In genomic region chr2:24730481-24730880, GRCh38 we compare ENCODE assay signal across 24 cellular contexts.
DNase-seq lines count a peak whose midpoint lies in the region; ATAC-seq and TF ChIP-seq lines count a peak whose summit lies in the region.
"Had no signal": no experiment of that assay in that cellular context is flagged by ENCODE, and none has a peak within 500 bp of the region (broad histone marks: within the 10 kb centered on the region; RNA-seq: fewer than 3 reads in every experiment).

No MANE protein-coding gene starts in this region.

- no peak overlapping the region for H3K4me3 ChIP-seq in IMR-90 (ENCODE audit: insufficient read depth, low read depth, low read length)
- H3K4me3 ChIP-seq: GM12878, GM23248 had no signal

- H4K8ac ChIP-seq in IMR-90 (ENCODE audit: low read depth in 2 of 2, low read length in 2 of 2) = no peak overlapping the region

- no peaks in the 10 kb centered on the region for H4K20me1 ChIP-seq in IMR-90 (ENCODE audit: insufficient read depth, low read length)

- H3K18ac ChIP-seq in IMR-90 (ENCODE audit: low read depth, low read length) = no peak overlapping the region

- no peaks in the 10 kb centered on the region for H3K9me3 Mint-ChIP-seq in central memory CD8-positive, alpha-beta T cell
- H3K9me3 Mint-ChIP-seq in osteocyte (ENCODE audit: unreplicated experiment) = no peaks in the 10 kb centered on the region
- H3K9me3 Mint-ChIP-seq: CD4-positive, alpha-beta memory T cell had no signal

- no peak overlapping the region for H3K23ac ChIP-seq in IMR-90 (ENCODE audit: low read depth, low read length)

- no peak overlapping the region for H3K4ac ChIP-seq in IMR-90 (ENCODE audit: low read depth, low read length)

- no peak overlapping the region for H3K4me2 ChIP-seq in IMR-90 (ENCODE audit: low read depth, low read length)
- H3K4me2 ChIP-seq: KMS-11 had no signal

- peaks cover 20% of the 10 kb centered on the region for H3K36me3 Mint-ChIP-seq in central memory CD8-positive, alpha-beta T cell (ENCODE audit: insufficient read depth)
- H3K36me3 Mint-ChIP-seq in osteocyte (ENCODE audit: unreplicated experiment) = peaks cover 35% of the 10 kb centered on the region

- no peak overlapping the region for H4K91ac ChIP-seq in IMR-90 (ENCODE audit: insufficient read depth, low read depth, low read length)

- H3K4me1 Mint-ChIP-seq in central memory CD8-positive, alpha-beta T cell = no peaks in the 10 kb centered on the region
- peaks cover 5% of the 10 kb centered on the region for H3K4me1 Mint-ChIP-seq in osteocyte (ENCODE audit: unreplicated experiment)
- H3K4me1 Mint-ChIP-seq: CD4-positive, alpha-beta memory T cell had no signal

- peaks cover 2% of the 10 kb centered on the region; the same call in 1 of the 2 replicates for H3K4me1 ChIP-seq in IMR-90 (ENCODE audit: control insufficient read depth, insufficient read depth, low read length)

- H3K79me1 ChIP-seq in IMR-90 (ENCODE audit: low read depth in 1 of 2, low read length in 2 of 2) = no peaks in the 10 kb centered on the region

- H3K14ac ChIP-seq in IMR-90 (replicated peaks; ENCODE audit: low read depth, low read length) = no peak overlapping the region

- no peak for TF ChIP-seq RAD21 in IMR-90 (IDR thresholded peaks at IDR 0.05; ENCODE audit: low read length)

- no peak overlapping the region for H3K9ac ChIP-seq in IMR-90 (ENCODE audit: low read depth, low read length)
- H3K9ac ChIP-seq: GM23248, KMS-11 had no signal

- no peak overlapping the region for H3K4me3 Mint-ChIP-seq in central memory CD8-positive, alpha-beta T cell
- H3K4me3 Mint-ChIP-seq in osteocyte (ENCODE audit: unreplicated experiment) = no peak overlapping the region
- H3K4me3 Mint-ChIP-seq: CD4-positive, alpha-beta memory T cell had no signal

- TF ChIP-seq CTCF in IMR-90 (conservative IDR thresholded peaks at IDR 0.05; ENCODE audit: low read depth, low read length) = no peak
- TF ChIP-seq CTCF in osteocyte (IDR thresholded peaks at IDR 0.05) = no peak

- no peak overlapping the region for H2BK15ac ChIP-seq in IMR-90 (ENCODE audit: low read depth, low read length)

- no peak overlapping the region for H4K5ac ChIP-seq in IMR-90 (ENCODE audit: low read depth, low read length)

- ATAC-seq in IMR-90 (ENCODE audit: low read depth) (peak; percentile 82), GM18873 (IDR thresholded peaks at IDR 0.05; ENCODE audit: low FRiP score, unreplicated experiment) (no peak), GM18502 (IDR thresholded peaks at IDR 0.05; ENCODE audit: poor library complexity, unreplicated experiment) (no peak)
- ATAC-seq in central memory CD8-positive, alpha-beta T cell (replicated peaks; ENCODE audit: extremely low read depth, poor library complexity, severe bottlenecking) = no peak
- ATAC-seq: GM12878, HepG2, SK-N-SH treated with all-trans-retinoic acid at 6 μM for 48 hours had no signal

- no peak for TF ChIP-seq POLR2A in IMR-90 (IDR thresholded peaks at IDR 0.05; ENCODE audit: low read depth, low read length)

- peaks cover 4% of the 10 kb centered on the region; the same call in 1 of the 2 replicates for H3K36me3 ChIP-seq in IMR-90 (ENCODE audit: control insufficient read depth, insufficient read depth, low read length)

- no TSS peak for BruUV-seq in IMR-90 (replicated peaks; lab: Mats Ljungman, UMichigan)

- no peaks in the 10 kb centered on the region for H3K9me3 ChIP-seq in IMR-90 (ENCODE audit: control insufficient read depth, insufficient read depth, low read length)

- H2BK5ac ChIP-seq in IMR-90 (ENCODE audit: low read depth, low read length, poor library complexity, severe bottlenecking) = peak overlapping the region; percentile 57

- H3K27me3 Mint-ChIP-seq in central memory CD8-positive, alpha-beta T cell = no peaks in the 10 kb centered on the region
- no peaks in the 10 kb centered on the region for H3K27me3 Mint-ChIP-seq in osteocyte (ENCODE audit: unreplicated experiment)
- H3K27me3 Mint-ChIP-seq: CD4-positive, alpha-beta memory T cell had no signal

- no peak overlapping the region for H3K27ac ChIP-seq in IMR-90 (ENCODE audit: insufficient read depth, low read length)
- H3K27ac ChIP-seq: GM23248, KMS-11 had no signal

- CTCF ChIA-PET in IMR-90 (lab: Yijun Ruan, JAX) = interaction anchor here (1.1 kb wide), 1 partner anchor 8 kb away, joined by 6 read pairs; no protein-coding TSS in a partner anchor

- intact Hi-C loops in IMR-90 (cut with micrococcal nuclease) = no loop called here

- no peak overlapping the region for H2AFZ ChIP-seq in IMR-90 (replicated peaks; ENCODE audit: low read length, poor library complexity)
- H2AFZ ChIP-seq: GM23248 had no signal

- H2BK20ac ChIP-seq in IMR-90 (ENCODE audit: low read depth, low read length) = no peak overlapping the region

- DNase-seq in EL = peak; percentile 33
- DNase-seq in IMR-90 = peak; percentile 75
- no peak for DNase-seq in central memory CD8-positive, alpha-beta T cell (ENCODE audit: low spot score in 2 of 2)
- DNase-seq in iris pigment epithelial cell (ENCODE audit: low read depth) = peak; percentile 72
- DNase-seq in CD1c-positive myeloid dendritic cell (ENCODE audit: extremely low spot score) = no peak
- no peak for DNase-seq in osteocyte (ENCODE audit: extremely low spot score, unreplicated experiment)
- DNase-seq: ACHN; AML-193; Calu3; CD4-positive, alpha-beta memory T cell; GDM1; GM23248; MM.1S; NCI-H1105 treated with DMSO at 0.1 percent for 48 hours; NCI-H1930; NCI-H446; NCI-H69; Right ventricle myocardium superior had no signal

- POLR2A ChIA-PET in IMR-90 (lab: Charles Lee; ENCODE audit: unreplicated experiment) = no interaction called here

- dilution Hi-C loops in IMR-90 (cut with HindIII; ENCODE audit: low sequenced_read_pairs, unreplicated experiment) = no loop called here

- H2BK120ac ChIP-seq in IMR-90 (ENCODE audit: low read depth, low read length) = no peak overlapping the region

- in situ Hi-C loops in IMR-90 (cut with MboI; ENCODE audit: low sequenced_read_pairs) = no loop called here

- H2AK5ac ChIP-seq in IMR-90 (ENCODE audit: low read depth, low read length) = no peak overlapping the region

- H3K27ac Mint-ChIP-seq in central memory CD8-positive, alpha-beta T cell (ENCODE audit: low read depth) = peak overlapping the region; percentile 79
- H3K27ac Mint-ChIP-seq in osteocyte (ENCODE audit: unreplicated experiment) = no peak overlapping the region

- H3K56ac ChIP-seq in IMR-90 (ENCODE audit: extremely low read depth, insufficient read depth, low read length) = no peak overlapping the region

- no peak overlapping the region for H2AK9ac ChIP-seq in IMR-90 (replicated peaks; ENCODE audit: low read depth, low read length, poor library complexity)

- no CpG with 5 or more reads among the region's 7 CpGs for WGBS in IMR-90 (ENCODE audit: extremely low coverage in 2 of 2, insufficient read length in 1 of 2), 2 experiments

- H3K9me1 ChIP-seq in IMR-90 (ENCODE audit: insufficient read depth, low read length) = 0 out of 2 replicates have a peak, but pooled peaks cover 2% of the 10 kb centered on the region

- H3K27me3 ChIP-seq in IMR-90 (ENCODE audit: control insufficient read depth, insufficient read depth, low read length) = no peaks in the 10 kb centered on the region

TF ChIP-seq in IMR-90, 13 proteins besides CTCF, POLR2A, EP300 and RAD21:
- TF ChIP-seq RFX5 (IDR thresholded peaks at IDR 0.05; ENCODE audit: low read depth, low read length) (no peak), ELK1 (IDR thresholded peaks at IDR 0.05; ENCODE audit: borderline replicate concordance, low read depth, low read length) (no peak), CEBPB (IDR thresholded peaks at IDR 0.05; ENCODE audit: low read depth, low read length) (no peak), RCOR1 (IDR thresholded peaks at IDR 0.05; ENCODE audit: insufficient replicate concordance, low read length) (no peak), CHD1 (IDR thresholded peaks at IDR 0.05; ENCODE audit: low read depth, low read length) (no peak), FOS (IDR thresholded peaks at IDR 0.05; ENCODE audit: low read depth, low read length) (no peak), MXI1 (IDR thresholded peaks at IDR 0.05; ENCODE audit: borderline replicate concordance, low read depth, low read length) (no peak), USF2 (IDR thresholded peaks at IDR 0.05; ENCODE audit: low read depth, low read length) (no peak), NFE2L2 (IDR thresholded peaks at IDR 0.05; ENCODE audit: low read depth, low read length) (no peak), MAFK (IDR thresholded peaks at IDR 0.05; ENCODE audit: low read depth, low read length) (no peak), SMC3 (IDR thresholded peaks at IDR 0.05; ENCODE audit: low read depth, low read length) (no peak), MAZ (IDR thresholded peaks at IDR 0.05; ENCODE audit: borderline replicate concordance, low read depth, low read length) (no peak), BHLHE40 (IDR thresholded peaks at IDR 0.05; ENCODE audit: low read depth, low read length) (no peak)

Comparison
In these comparisons a context has a peak if more than half of its experiments do, and no peak if none do; other contexts are left out.
1. DNase-seq: peak in EL (single experiment), IMR-90 (single experiment) and iris pigment epithelial cell (single experiment); none in central memory CD8-positive, alpha-beta T cell (0 of 2), CD1c-positive myeloid dendritic cell (single experiment) and osteocyte (single experiment).